8 cellular contexts compared by ENCODE assay signal in the genomic region with DNA sequence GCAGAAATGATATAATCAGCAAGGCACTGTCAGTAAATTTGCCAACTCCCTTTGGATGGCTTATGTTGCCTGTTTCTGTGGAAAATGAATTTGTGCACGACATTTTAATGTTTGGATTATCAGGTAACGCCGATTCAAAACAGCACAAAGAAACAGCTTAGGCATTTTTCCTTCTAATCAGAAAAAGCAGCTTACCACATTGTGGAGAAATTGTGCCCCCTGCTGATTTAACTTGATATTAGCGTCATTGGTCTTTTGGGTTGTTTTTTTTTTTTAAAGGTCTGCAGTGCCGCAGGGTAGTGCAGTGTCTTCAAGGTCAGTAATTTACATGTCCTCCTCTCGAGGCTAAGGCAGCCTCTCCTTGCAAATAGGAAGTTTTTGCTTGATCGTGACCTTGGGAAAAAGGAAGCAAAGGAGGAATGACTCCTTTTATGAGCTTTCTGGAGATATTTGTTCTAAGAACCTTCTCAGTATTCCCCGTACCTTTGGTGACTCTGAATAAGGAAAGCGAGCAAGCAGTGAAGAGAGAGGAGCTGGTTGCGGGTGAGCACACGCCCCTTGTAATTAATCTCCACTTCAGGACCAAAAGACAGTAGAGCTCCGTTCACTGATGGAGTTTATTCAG.
DNase-seq lines count a peak whose midpoint lies in the region; ATAC-seq and TF ChIP-seq lines count a peak whose summit lies in the region.

No MANE protein-coding gene starts in this region.

- H3K36me3 Mint-ChIP-seq in CD14-positive monocyte (no peaks in the 10 kb centered on the region), brain (no peaks in the 10 kb centered on the region), immature natural killer cell (no peaks in the 10 kb centered on the region)
- no peaks in the 10 kb centered on the region for H3K36me3 Mint-ChIP-seq in activated CD4-positive, alpha-beta memory T cell treated with anti-CD3 and anti-CD28 coated beads, Interleukin-2, amount 10 ng/mL, durations not matched to agents 7 days and 5 days (ENCODE audit: low read depth)

- POLR2A ChIA-PET in activated CD4-positive, alpha-beta memory T cell treated with anti-CD3 and anti-CD28 coated beads, Interleukin-2, amount 10 ng/mL, durations not matched to agents 7 days and 5 days (lab: Charles Lee) = no interaction called here

- CTCF ChIA-PET in activated CD4-positive, alpha-beta memory T cell treated with anti-CD3 and anti-CD28 coated beads, Interleukin-2, amount 10 ng/mL, durations not matched to agents 7 days and 5 days (lab: Charles Lee) = interaction anchor here (0.6 to 4.4 kb wide), 12 partner anchors 31 to 225 kb away, joined by 3 to 54 read pairs (median 4); partner anchors contain the start of gene TTK

- H3K27ac ChIP-seq in Karpas-422 (ENCODE audit: low read length) = no peak overlapping the region

- H3K9me3 Mint-ChIP-seq in CD14-positive monocyte = no peaks in the 10 kb centered on the region
- H3K9me3 Mint-ChIP-seq in brain = no peaks in the 10 kb centered on the region
- peaks cover 0 to 2% (median 0%) of the 10 kb centered on the region in 6 donors for H3K9me3 Mint-ChIP-seq in immature natural killer cell
- no peaks in the 10 kb centered on the region for H3K9me3 Mint-ChIP-seq in stimulated activated naive CD8-positive, alpha-beta T cell treated with anti-CD3 and anti-CD28 coated beads, Interleukin-15, amount 100 ng/mL, for 72 hours
- no peaks in the 10 kb centered on the region for H3K9me3 Mint-ChIP-seq in activated CD4-positive, alpha-beta memory T cell treated with anti-CD3 and anti-CD28 coated beads, Interleukin-2, amount 10 ng/mL, durations not matched to agents 7 days and 5 days

- DNase-seq in CD14-positive monocyte (ENCODE audit: low spot score) = no peak
- peak; percentile 92 for DNase-seq in Karpas-422
- DNase-seq in NOMO-1 treated with dmso at 0.1 percent for 144 hours (lab: John Stamatoyannopoulos, UW; ENCODE audit: unreplicated experiment) = peak; percentile 24
- DNase-seq in immature natural killer cell = peak; percentile 8 to 44 (median 28)
- DNase-seq in stimulated activated naive CD8-positive, alpha-beta T cell treated with anti-CD3 and anti-CD28 coated beads, Interleukin-15, amount 100 ng/mL, for 72 hours = peak; percentile 36 to 40
- no peak for DNase-seq in activated CD4-positive, alpha-beta memory T cell treated with anti-CD3 and anti-CD28 coated beads, Interleukin-2, amount 10 ng/mL, durations not matched to agents 7 days and 5 days

- H3K4me2 ChIP-seq in Karpas-422 (ENCODE audit: low read depth, low read length, poor library complexity, severe bottlenecking) = no peak overlapping the region

- TF ChIP-seq CTCF in CD14-positive monocyte (IDR thresholded peaks at IDR 0.05) (peak; percentile 82), brain (conservative IDR thresholded peaks at IDR 0.05) (peak; percentile 68 to 78)

- H3K4me3 ChIP-seq in Karpas-422 (ENCODE audit: low read length) = no peak overlapping the region

- H3K9ac ChIP-seq in Karpas-422 (ENCODE audit: low read length) = no peak overlapping the region

- peaks cover 0 to 6% (median 2%) of the 10 kb centered on the region in 3 donors for H3K27me3 Mint-ChIP-seq in CD14-positive monocyte (ENCODE audit: low read depth in 3 of 3)
- no peaks in the 10 kb centered on the region for H3K27me3 Mint-ChIP-seq in brain
- no peaks in the 10 kb centered on the region for H3K27me3 Mint-ChIP-seq in immature natural killer cell (ENCODE audit: low read depth in 3 of 3)
- H3K27me3 Mint-ChIP-seq in stimulated activated naive CD8-positive, alpha-beta T cell treated with anti-CD3 and anti-CD28 coated beads, Interleukin-15, amount 100 ng/mL, for 72 hours = no peaks in the 10 kb centered on the region
- peaks cover 6% of the 10 kb centered on the region for H3K27me3 Mint-ChIP-seq in activated CD4-positive, alpha-beta memory T cell treated with anti-CD3 and anti-CD28 coated beads, Interleukin-2, amount 10 ng/mL, durations not matched to agents 7 days and 5 days

- H2AFZ ChIP-seq in Karpas-422 (ENCODE audit: low read length) = 0 out of 2 replicates have a peak overlapping the region, but pooled peaks have one; percentile 6

- H3K27ac Mint-ChIP-seq in CD14-positive monocyte = no peak overlapping the region
- H3K27ac Mint-ChIP-seq in brain = peak overlapping the region; percentile 52 to 78 (median 73)
- no peak overlapping the region for H3K27ac Mint-ChIP-seq in immature natural killer cell
- no peak overlapping the region for H3K27ac Mint-ChIP-seq in stimulated activated naive CD8-positive, alpha-beta T cell treated with anti-CD3 and anti-CD28 coated beads, Interleukin-15, amount 100 ng/mL, for 72 hours
- H3K27ac Mint-ChIP-seq in activated CD4-positive, alpha-beta memory T cell treated with anti-CD3 and anti-CD28 coated beads, Interleukin-2, amount 10 ng/mL, durations not matched to agents 7 days and 5 days = no peak overlapping the region

- no peaks in the 10 kb centered on the region for H3K36me3 ChIP-seq in Karpas-422 (ENCODE audit: insufficient read depth, low read length)

- H3K79me2 ChIP-seq in Karpas-422 (ENCODE audit: low read length) = no peaks in the 10 kb centered on the region

- H3K9me2 ChIP-seq in Karpas-422 (replicated peaks; ENCODE audit: insufficient read depth, low read length) = no peaks in the 10 kb centered on the region

- H3K9me3 ChIP-seq in Karpas-422 (ENCODE audit: low read length) = no peaks in the 10 kb centered on the region

- peak; percentile 39 for ATAC-seq in GM18508 (IDR thresholded peaks at IDR 0.05; ENCODE audit: insufficient read depth, unreplicated experiment)
- peak; percentile 22 for ATAC-seq in stimulated activated naive CD8-positive, alpha-beta T cell treated with anti-CD3 and anti-CD28 coated beads, Interleukin-15, amount 100 ng/mL, for 72 hours

- H3K4me1 Mint-ChIP-seq in CD14-positive monocyte (peaks cover 22% of the 10 kb centered on the region), brain (peaks cover 57% of the 10 kb centered on the region), immature natural killer cell (peaks cover 8 to 10% of the 10 kb centered on the region in 2 donors)
- peaks cover 15% of the 10 kb centered on the region for H3K4me1 Mint-ChIP-seq in stimulated activated naive CD8-positive, alpha-beta T cell treated with anti-CD3 and anti-CD28 coated beads, Interleukin-15, amount 100 ng/mL, for 72 hours
- peaks cover 12% of the 10 kb centered on the region for H3K4me1 Mint-ChIP-seq in activated CD4-positive, alpha-beta memory T cell treated with anti-CD3 and anti-CD28 coated beads, Interleukin-2, amount 10 ng/mL, durations not matched to agents 7 days and 5 days

- H4K20me1 ChIP-seq in Karpas-422 (ENCODE audit: insufficient read depth, low read depth, low read length) = no peaks in the 10 kb centered on the region

- peaks cover 10% of the 10 kb centered on the region for H3K4me1 ChIP-seq in Karpas-422 (ENCODE audit: low read length)

- intact Hi-C loops in CD14-positive monocyte (cut with micrococcal nuclease) = loop anchor here (1.0 to 5.0 kb wide), 2 partner anchors 90 to 91 kb away; no protein-coding TSS in a partner anchor

- H3K27me3 ChIP-seq in Karpas-422 (ENCODE audit: low read length) = no peaks in the 10 kb centered on the region

- H3K4me3 Mint-ChIP-seq in CD14-positive monocyte (no peak overlapping the region), brain (peak overlapping the region in 4 of 5 experiments; percentile 53 to 75 (median 65)), immature natural killer cell (no peak overlapping the region)
- no peak overlapping the region for H3K4me3 Mint-ChIP-seq in stimulated activated naive CD8-positive, alpha-beta T cell treated with anti-CD3 and anti-CD28 coated beads, Interleukin-15, amount 100 ng/mL, for 72 hours
- H3K4me3 Mint-ChIP-seq in activated CD4-positive, alpha-beta memory T cell treated with anti-CD3 and anti-CD28 coated beads, Interleukin-2, amount 10 ng/mL, durations not matched to agents 7 days and 5 days = no peak overlapping the region

Comparison
In these comparisons a context has a peak if more than half of its experiments do, and no peak if none do; other contexts are left out.
1. DNase-seq: peak in Karpas-422 (single experiment), NOMO-1 treated with dmso at 0.1 percent for 144 hours (single experiment), immature natural killer cell (3 of 3) and stimulated activated naive CD8-positive, alpha-beta T cell treated with anti-CD3 and anti-CD28 coated beads, Interleukin-15, amount 100 ng/mL, for 72 hours (2 of 2); none in CD14-positive monocyte (single experiment) and activated CD4-positive, alpha-beta memory T cell treated with anti-CD3 and anti-CD28 coated beads, Interleukin-2, amount 10 ng/mL, durations not matched to agents 7 days and 5 days (single experiment).
2. H3K27ac Mint-ChIP-seq: peak in brain (5 of 5); none in CD14-positive monocyte (0 of 7), immature natural killer cell (0 of 6), stimulated activated naive CD8-positive, alpha-beta T cell treated with anti-CD3 and anti-CD28 coated beads, Interleukin-15, amount 100 ng/mL, for 72 hours (0 of 2) and activated CD4-positive, alpha-beta memory T cell treated with anti-CD3 and anti-CD28 coated beads, Interleukin-2, amount 10 ng/mL, durations not matched to agents 7 days and 5 days (single experiment).
3. H3K4me3 Mint-ChIP-seq: peak in brain (4 of 5); none in CD14-positive monocyte (0 of 2), immature natural killer cell (0 of 5), stimulated activated naive CD8-positive, alpha-beta T cell treated with anti-CD3 and anti-CD28 coated beads, Interleukin-15, amount 100 ng/mL, for 72 hours (0 of 2) and activated CD4-positive, alpha-beta memory T cell treated with anti-CD3 and anti-CD28 coated beads, Interleukin-2, amount 10 ng/mL, durations not matched to agents 7 days and 5 days (single experiment).